12 cellular contexts compared by ENCODE assay signal in the genomic region with DNA sequence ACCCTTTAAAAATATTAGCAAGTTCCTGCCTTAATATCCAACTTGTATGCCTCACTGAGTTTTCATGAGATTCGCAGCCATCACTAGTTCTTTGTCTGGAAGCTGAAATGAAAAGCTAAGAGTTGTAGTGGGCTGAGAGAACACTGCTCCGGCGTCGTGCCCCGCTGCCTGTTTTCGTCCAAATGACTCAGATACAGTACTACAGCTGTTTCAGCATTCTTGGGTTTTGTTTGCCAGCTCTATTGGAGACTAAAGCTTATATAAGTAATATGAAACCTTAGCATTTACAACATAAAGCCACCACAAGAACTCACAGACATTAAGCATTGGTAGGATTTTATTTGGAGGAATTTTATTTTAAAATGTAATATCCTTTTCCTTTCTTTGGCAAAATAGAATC.
DNase-seq lines count a peak whose midpoint lies in the region; TF ChIP-seq lines count a peak whose summit lies in the region.
"Had no signal": no experiment of that assay in that cellular context is flagged by ENCODE, and none has a peak within 500 bp of the region (broad histone marks: within the 10 kb centered on the region; RNA-seq: fewer than 3 reads in every experiment).

No MANE protein-coding gene starts in this region.

- no peaks in the 10 kb centered on the region for H3K9me3 ChIP-seq in skeletal muscle tissue (ENCODE audit: control insufficient read depth in 3 of 3, low read length in 3 of 3)

- no peaks in the 10 kb centered on the region for H3K36me3 ChIP-seq in skeletal muscle tissue (ENCODE audit: control insufficient read depth in 3 of 3, insufficient read depth in 3 of 3, low read length in 3 of 3)

- DNase-seq in NCI-H2171 treated with DMSO at 0.1 percent for 48 hours (lab: John Stamatoyannopoulos, UW): peak; percentile 22
- DNase-seq in NCI-H2171 (lab: John Stamatoyannopoulos, UW): no peak
- peak; percentile 90 for DNase-seq in iris pigment epithelial cell (ENCODE audit: low read depth)
- DNase-seq in MV-4-11 (lab: John Stamatoyannopoulos, UW): no peak
- DNase-seq in activated gamma-delta T cell (lab: John Stamatoyannopoulos, UW): no peak
- DNase-seq in G401 (ENCODE audit: low spot score): no peak
- DNase-seq: activated CD4-positive, alpha-beta T cell treated with anti-CD3 and anti-CD28 coated beads, Interleukin-2, amount 50 U/mL, for 1 hour; activated naive CD8-positive, alpha-beta T cell treated with anti-CD3 and anti-CD28 coated beads, Interleukin-2, amount 10 ng/mL, durations not matched to agents 7 days and 5 days; NCI-H2029 had no signal

- TF ChIP-seq CTCF in WI38 (IDR thresholded peaks at IDR 0.05; ENCODE audit: low read depth, low read length): no peak

- H3K9ac ChIP-seq in skeletal muscle tissue (ENCODE audit: low read depth in 1 of 3, low read length in 3 of 3): peak overlapping the region; percentile 1 to 57 (median 2)

- no peaks in the 10 kb centered on the region for H3K27me3 ChIP-seq in skeletal muscle tissue (ENCODE audit: control insufficient read depth in 3 of 3, insufficient read depth in 3 of 3, low read length in 3 of 3)

- no peak overlapping the region for H3K27ac ChIP-seq in skeletal muscle tissue (ENCODE audit: low read depth, low read length)

- H3K4me1 ChIP-seq in skeletal muscle tissue (ENCODE audit: control insufficient read depth in 3 of 3, insufficient read depth in 3 of 3, low read length in 3 of 3): peaks cover 2 to 7% (median 3%) of the 10 kb centered on the region in 3 donors

- H3K4me3 ChIP-seq in WI38 (ENCODE audit: low read depth, low read length) (peak overlapping the region; percentile 38), skeletal muscle tissue (ENCODE audit: low read length in 3 of 3) (no peak overlapping the region)
- H3K4me3 ChIP-seq: lung had no signal

- in situ Hi-C loops in G401 (cut with HindIII; ENCODE audit: low sequenced_read_pairs): no loop called here

Comparison
In these comparisons a context has a peak if more than half of its experiments do, and no peak if none do; other contexts are left out.
1. DNase-seq: peak in NCI-H2171 treated with DMSO at 0.1 percent for 48 hours (single experiment) and iris pigment epithelial cell (single experiment); none in NCI-H2171 (single experiment), MV-4-11 (single experiment), activated gamma-delta T cell (single experiment) and G401 (single experiment).